9 cellular contexts compared by ENCODE assay signal in genomic region chr20:328596-329324, GRCh38. TPM values are rescaled to one million over a fixed set of nuclear protein-coding genes. Genes with fewer than 3 reads are reported as not detected.
A peak's percentile ranks its signal among the peaks of the same experiment; 100 is the strongest.
DNase-seq lines count a peak whose midpoint lies in the region; ATAC-seq and TF ChIP-seq lines count a peak whose summit lies in the region.
"Had no signal": no experiment of that assay in that cellular context is flagged by ENCODE, and none has a peak within 500 bp of the region (broad histone marks: within the 10 kb centered on the region; RNA-seq: fewer than 3 reads in every experiment).

No MANE protein-coding gene starts in this region.

- in situ Hi-C loops in brain microvascular endothelial cell (cut with HindIII; ENCODE audit: low pct_ligation_motif_present, low sequenced_read_pairs), result no loop called here

- H3K79me2 ChIP-seq in DND-41 (ENCODE audit: insufficient read depth, low read length), result peaks cover 14% of the 10 kb centered on the region
- peaks cover 26% of the 10 kb centered on the region for H3K79me2 ChIP-seq in PC-3 (ENCODE audit: low read length)

- H3K36me3 Mint-ChIP-seq in effector memory CD8-positive, alpha-beta T cell (ENCODE audit: insufficient read depth), result peaks cover 22% of the 10 kb centered on the region
- H3K36me3 Mint-ChIP-seq in osteocyte (ENCODE audit: unreplicated experiment), result no peaks in the 10 kb centered on the region

- H4K20me1 ChIP-seq in DND-41 (ENCODE audit: insufficient read depth, low read length), result peaks cover 30% of the 10 kb centered on the region
- peaks cover 5% of the 10 kb centered on the region for H4K20me1 ChIP-seq in PC-3 (ENCODE audit: low read length)

- H3K4me3 ChIP-seq in DND-41 (ENCODE audit: low read depth in 1 of 2, low read length in 2 of 2) (no peak overlapping the region), PC-3 (ENCODE audit: low read length) (no peak overlapping the region), brain microvascular endothelial cell (ENCODE audit: low read depth, low read length) (no peak overlapping the region)

- H3K9me3 ChIP-seq in DND-41 (ENCODE audit: insufficient read depth, low read length, severe bottlenecking), result no peaks in the 10 kb centered on the region
- no peaks in the 10 kb centered on the region for H3K9me3 ChIP-seq in PC-3 (ENCODE audit: low read length)

- peak overlapping the region; percentile 10 to 22 for H3K27ac Mint-ChIP-seq in effector memory CD8-positive, alpha-beta T cell
- peak overlapping the region; percentile 25 for H3K27ac Mint-ChIP-seq in osteocyte (ENCODE audit: unreplicated experiment)

- intact Hi-C loops in PC-3 (cut with micrococcal nuclease), result loop anchor here (5.0 kb wide), 1 partner anchor 91 kb away; no protein-coding TSS in a partner anchor

- no peak overlapping the region for H3K9ac ChIP-seq in DND-41 (ENCODE audit: low read depth, low read length)
- H3K9ac ChIP-seq in PC-3 (ENCODE audit: low read length), result no peak overlapping the region

- H3K27me3 ChIP-seq in DND-41 (ENCODE audit: insufficient read depth, low read length, poor library complexity), result no peaks in the 10 kb centered on the region
- H3K27me3 ChIP-seq in PC-3 (ENCODE audit: low read length), result no peaks in the 10 kb centered on the region
- H3K27me3 ChIP-seq in brain microvascular endothelial cell (replicated peaks), result no peaks in the 10 kb centered on the region

- BruUV-seq in PC-3 (replicated peaks; lab: Mats Ljungman, UMichigan), result no TSS peak

- H3K27ac ChIP-seq in DND-41 (ENCODE audit: low read length) (no peak overlapping the region), PC-3 (ENCODE audit: low read length) (no peak overlapping the region), brain microvascular endothelial cell (no peak overlapping the region)

- H3K4me2 ChIP-seq in DND-41 (ENCODE audit: insufficient read depth, low read length) (peak overlapping the region; percentile 93; the same call in 1 of the 2 replicates), PC-3 (ENCODE audit: low read length) (peak overlapping the region; percentile 90)

- TF ChIP-seq CTCF in DND-41 (IDR thresholded peaks at IDR 0.05; ENCODE audit: borderline replicate concordance, extremely low read depth, low read length, poor library complexity, severe bottlenecking) (no peak), PC-3 (conservative IDR thresholded peaks at IDR 0.05; ENCODE audit: low read depth, low read length) (no peak), osteocyte (IDR thresholded peaks at IDR 0.05) (no peak), brain microvascular endothelial cell (IDR thresholded peaks at IDR 0.05; ENCODE audit: low read depth, low read length, missing control alignments) (no peak)

- no peaks in the 10 kb centered on the region for H3K27me3 Mint-ChIP-seq in effector memory CD8-positive, alpha-beta T cell
- H3K27me3 Mint-ChIP-seq in osteocyte (ENCODE audit: unreplicated experiment), result no peaks in the 10 kb centered on the region

- no peaks in the 10 kb centered on the region for H3K9me3 Mint-ChIP-seq in effector memory CD8-positive, alpha-beta T cell
- H3K9me3 Mint-ChIP-seq in osteocyte (ENCODE audit: unreplicated experiment), result no peaks in the 10 kb centered on the region

- H3K4me1 ChIP-seq in DND-41 (ENCODE audit: insufficient read depth, low read length), result peaks cover 58% of the 10 kb centered on the region
- H3K4me1 ChIP-seq in PC-3 (ENCODE audit: insufficient read depth, low read length), result peaks cover 23% of the 10 kb centered on the region

- ATAC-seq in DND-41 (ENCODE audit: insufficient read depth, low read depth) (no peak), PC-3 (no peak), GM19328 (IDR thresholded peaks at IDR 0.05; ENCODE audit: unreplicated experiment) (no peak)
- no peak for ATAC-seq in effector memory CD8-positive, alpha-beta T cell (replicated peaks)

- peaks cover 9% of the 10 kb centered on the region in 2 donors for H3K4me1 Mint-ChIP-seq in effector memory CD8-positive, alpha-beta T cell (ENCODE audit: low read depth in 2 of 2)
- H3K4me1 Mint-ChIP-seq in osteocyte (ENCODE audit: unreplicated experiment), result peaks cover 33% of the 10 kb centered on the region

- H3K4me3 Mint-ChIP-seq in effector memory CD8-positive, alpha-beta T cell, result peak overlapping the region; percentile 59 to 80
- H3K4me3 Mint-ChIP-seq in osteocyte (ENCODE audit: unreplicated experiment), result peak overlapping the region; percentile 78

- no peaks in the 10 kb centered on the region for H3F3A ChIP-seq in PC-3 (ENCODE audit: low read length, unreplicated experiment)

- peaks cover 14% of the 10 kb centered on the region; the same call in 1 of the 2 replicates for H3K36me3 ChIP-seq in DND-41 (ENCODE audit: insufficient read depth, low read length)
- H3K36me3 ChIP-seq in PC-3 (ENCODE audit: low read depth, low read length), result no peaks in the 10 kb centered on the region
- no peaks in the 10 kb centered on the region for H3K36me3 ChIP-seq in brain microvascular endothelial cell (replicated peaks)

- DNase-seq in DND-41 (no peak), PC-3 (no peak), osteocyte (ENCODE audit: extremely low spot score, unreplicated experiment) (no peak), brain microvascular endothelial cell (no peak), NCI-H1092 (lab: John Stamatoyannopoulos, UW) (no peak)
- DNase-seq in effector memory CD8-positive, alpha-beta T cell, result no peak
- DNase-seq: Right ventricle myocardium superior; stimulated activated CD4-positive, alpha-beta T cell treated with anti-CD3 and anti-CD28 coated beads, Interleukin-2, amount 100 ng/mL, for 48 hours had no signal

- no peak overlapping the region for H2AFZ ChIP-seq in DND-41 (ENCODE audit: low read depth, low read length)
- H2AFZ ChIP-seq in PC-3 (ENCODE audit: low read length), result no peak overlapping the region

- CTCF ChIA-PET in PC-3 (lab: Charles Lee), result no interaction called here

- POLR2A ChIA-PET in PC-3 (lab: Charles Lee; ENCODE audit: unreplicated experiment), result interaction anchor here (0.6 kb wide), 1 partner anchor 79 kb away, joined by 16 read pairs; no protein-coding TSS in a partner anchor

- H3K9me2 ChIP-seq in PC-3 (replicated peaks; ENCODE audit: low read length), result no peaks in the 10 kb centered on the region

RNA-seq across cellular contexts. Expression of gene SOX12, which starts 3.4 kb away (rescaled TPM):
- 13.8 and 18.7 TPM in 2 replicates for total RNA-seq in PC-3 (2014; rRNA removed)
- 30.8 and 31.7 TPM in 2 replicates for total RNA-seq in osteocyte

RNA-seq across cellular contexts. Expression of gene NRSN2, which starts 18.2 kb away (rescaled TPM):
- 50.7 and 55.7 TPM in 2 replicates for total RNA-seq in PC-3 (2014; rRNA removed)
- 47.3 and 57.7 TPM in 2 replicates for total RNA-seq in osteocyte

RNA-seq across cellular contexts. Expression of gene ZCCHC3, which starts 31.4 kb away (rescaled TPM):
- total RNA-seq in PC-3 (2014; rRNA removed) (18.5 and 21.5 TPM in 2 replicates), osteocyte (22.4 and 22.7 TPM in 2 replicates)

RNA-seq across cellular contexts. Expression of gene C20orf96, which starts 38.2 kb away (rescaled TPM):
- total RNA-seq in PC-3 (2014; rRNA removed) (3.4 and 5.0 TPM in 2 replicates), osteocyte (17.6 and 19.9 TPM in 2 replicates)

RNA-seq across cellular contexts. Expression of gene TRIB3, which starts 51.8 kb away (rescaled TPM):
- total RNA-seq in PC-3 (2014; rRNA removed) (160 and 193 TPM in 2 replicates), osteocyte (49.1 and 62.6 TPM in 2 replicates)
